ENCODE assay signal across 29 cellular contexts in the genomic region with DNA sequence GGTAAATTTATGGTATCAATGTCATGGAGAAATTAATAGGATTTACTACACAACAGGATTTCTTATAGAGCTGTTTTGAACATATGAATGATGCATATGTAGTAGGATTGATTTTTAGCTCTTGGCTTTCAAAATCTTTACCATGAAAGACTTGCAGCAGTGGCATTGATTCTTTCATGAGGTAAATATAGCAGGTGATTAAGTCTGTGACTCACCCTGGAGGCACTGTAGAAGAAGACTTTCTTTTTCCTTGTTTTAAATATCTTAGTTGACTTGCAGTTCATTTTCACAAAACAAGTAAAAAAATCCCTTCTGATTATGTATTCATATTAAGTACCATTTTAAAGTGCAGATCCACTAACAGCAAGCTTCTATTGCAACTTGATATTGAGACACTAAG.
DNase-seq lines count a peak whose midpoint lies in the region; FAIRE-seq and TF ChIP-seq lines count a peak whose summit lies in the region.
"Had no signal": no experiment of that assay in that cellular context is flagged by ENCODE, and none has a peak within 500 bp of the region (broad histone marks: within the 10 kb centered on the region; RNA-seq: fewer than 3 reads in every experiment).

No MANE protein-coding gene starts in this region.

- no peaks in the 10 kb centered on the region for H3K27me3 Mint-ChIP-seq in progenitor cell of endocrine pancreas
- H3K27me3 Mint-ChIP-seq: activated B cell treated with CpG ODN at 0.5 μM for 24 hours; activated naive CD4-positive, alpha-beta T cell treated with anti-CD3 and anti-CD28 coated beads, Interleukin-2, amount 50 U/mL, for 24 hours; activated T-helper 17 cell treated with anti-CD3 and anti-CD28 coated beads, Interleukin-2, amount 50 U/mL, for 72 hours; B cell; type B pancreatic cell had no signal

- no peak for FAIRE-seq in urothelium cell line (lab: Jason Lieb, UNC)
- FAIRE-seq: GM18507 had no signal

- no peak for TF ChIP-seq CTCF in progenitor cell of endocrine pancreas (IDR thresholded peaks at IDR 0.05; ENCODE audit: unreplicated experiment)

- no peaks in the 10 kb centered on the region for H3K36me3 Mint-ChIP-seq in progenitor cell of endocrine pancreas (ENCODE audit: insufficient read depth)
- H3K36me3 Mint-ChIP-seq: activated naive CD4-positive, alpha-beta T cell treated with anti-CD3 and anti-CD28 coated beads, Interleukin-2, amount 50 U/mL, for 24 hours; CD8-positive, alpha-beta memory T cell; immature natural killer cell; type B pancreatic cell had no signal

- H3K27ac Mint-ChIP-seq in progenitor cell of endocrine pancreas = peak overlapping the region; percentile 67
- H3K27ac Mint-ChIP-seq: activated B cell treated with CpG ODN at 0.5 μM for 24 hours; activated naive CD4-positive, alpha-beta T cell treated with anti-CD3 and anti-CD28 coated beads, Interleukin-2, amount 50 U/mL, for 24 hours; activated T-helper 17 cell treated with anti-CD3 and anti-CD28 coated beads, Interleukin-2, amount 50 U/mL, for 72 hours; B cell; CD8-positive, alpha-beta memory T cell; immature natural killer cell had no signal

- peaks cover 29% of the 10 kb centered on the region for H3K4me1 Mint-ChIP-seq in progenitor cell of endocrine pancreas (ENCODE audit: low read depth)
- H3K4me1 Mint-ChIP-seq: activated naive CD4-positive, alpha-beta T cell treated with anti-CD3 and anti-CD28 coated beads, Interleukin-2, amount 50 U/mL, for 24 hours; activated T-helper 17 cell treated with anti-CD3 and anti-CD28 coated beads, Interleukin-2, amount 50 U/mL, for 72 hours; CD8-positive, alpha-beta memory T cell; immature natural killer cell had no signal

- DNase-seq in ELR (ENCODE audit: low read depth) (peak; percentile 54), RPMI7951 (ENCODE audit: low read depth) (peak; percentile 22), epithelial cell of prostate (ENCODE audit: low read depth, low spot score) (no peak), progenitor cell of endocrine pancreas (ENCODE audit: low spot score, unreplicated experiment) (no peak), urothelium cell line (ENCODE audit: low spot score) (no peak), medulla oblongata (ENCODE audit: extremely low spot score) (no peak), HUDEP-2 (lab: John Stamatoyannopoulos, UW; ENCODE audit: unreplicated experiment in 76 of 76) (no peak)
- DNase-seq in stimulated activated CD8-positive, alpha-beta memory T cell treated with anti-CD3 and anti-CD28 coated beads, Interleukin-4, amount 100 ng/mL, for 48 hours = no peak
- DNase-seq: activated B cell treated with CpG ODN at 0.5 μM for 24 hours; anterior cingulate cortex; CD8-positive, alpha-beta memory T cell; cerebellar nuclear complex; DMS53; erythroblast; gastrocnemius medialis; immature natural killer cell; NCI-H1105 treated with DMSO at 0.1 percent for 48 hours; NCI-H2029 treated with DMSO at 0.1 percent for 48 hours; NCI-H2227 treated with DMSO at 0.1 percent for 48 hours; NCI-H69; SW 1271; T1000 had no signal

- no peak overlapping the region for H3K4me3 Mint-ChIP-seq in progenitor cell of endocrine pancreas (ENCODE audit: low read depth)
- H3K4me3 Mint-ChIP-seq: activated B cell treated with CpG ODN at 0.5 μM for 24 hours; activated naive CD4-positive, alpha-beta T cell treated with anti-CD3 and anti-CD28 coated beads, Interleukin-2, amount 50 U/mL, for 24 hours; activated T-helper 17 cell treated with anti-CD3 and anti-CD28 coated beads, Interleukin-2, amount 50 U/mL, for 72 hours; B cell; CD8-positive, alpha-beta memory T cell; immature natural killer cell; type B pancreatic cell had no signal

- H3K27ac ChIP-seq in epithelial cell of prostate = peak overlapping the region; percentile 49
- H3K27ac ChIP-seq: gastrocnemius medialis, hepatocyte, HL-60 had no signal

- H3K9me3 Mint-ChIP-seq in progenitor cell of endocrine pancreas (ENCODE audit: low read depth) = no peaks in the 10 kb centered on the region
- H3K9me3 Mint-ChIP-seq: activated B cell treated with CpG ODN at 0.5 μM for 24 hours; activated naive CD4-positive, alpha-beta T cell treated with anti-CD3 and anti-CD28 coated beads, Interleukin-2, amount 50 U/mL, for 24 hours; activated T-helper 17 cell treated with anti-CD3 and anti-CD28 coated beads, Interleukin-2, amount 50 U/mL, for 72 hours; type B pancreatic cell had no signal

Comparison
In these comparisons a context has a peak if more than half of its experiments do, and no peak if none do; other contexts are left out.
1. DNase-seq: peak in ELR (single experiment) and RPMI7951 (single experiment); none in epithelial cell of prostate (single experiment), progenitor cell of endocrine pancreas (single experiment), urothelium cell line (single experiment), stimulated activated CD8-positive, alpha-beta memory T cell treated with anti-CD3 and anti-CD28 coated beads, Interleukin-4, amount 100 ng/mL, for 48 hours (single experiment), medulla oblongata (single experiment) and HUDEP-2 (0 of 76).